In genomic region chr5:104178066-104178465, GRCh38 we compare ENCODE assay signal across 27 cellular contexts.
"Had no signal": no experiment of that assay in that cellular context is flagged by ENCODE, and none has a peak within 500 bp of the region (broad histone marks: within the 10 kb centered on the region; RNA-seq: fewer than 3 reads in every experiment).

No MANE protein-coding gene starts in this region.

- H3K27me3 Mint-ChIP-seq: activated CD4-positive, alpha-beta T cell treated with anti-CD3 and anti-CD28 coated beads, Interleukin-2, amount 10 ng/mL, durations not matched to agents 24 days and 14 days; activated CD8-positive, alpha-beta memory T cell treated with anti-CD3 and anti-CD28 coated beads, Interleukin-2, amount 10 ng/mL, durations not matched to agents 7 days and 5 days; activated naive CD4-positive, alpha-beta T cell treated with anti-CD3 and anti-CD28 coated beads, Interleukin-2, amount 50 U/mL, for 24 hours; activated T-cell treated with anti-CD3 and anti-CD28 coated beads, Interleukin-2, amount 50 U/mL, for 24 hours; T-helper 17 cell had no signal

- H3K36me3 ChIP-seq: Peyer's patch, SJSA1 had no signal

- H3K27ac ChIP-seq: Peyer's patch, SJSA1 had no signal

- H3K9me3 Mint-ChIP-seq: activated naive CD4-positive, alpha-beta T cell treated with anti-CD3 and anti-CD28 coated beads, Interleukin-2, amount 50 U/mL, for 24 hours had no signal

- ATAC-seq: activated CD8-positive, alpha-beta memory T cell treated with anti-CD3 and anti-CD28 coated beads, Interleukin-2, amount 10 ng/mL, durations not matched to agents 7 days and 5 days; SK-N-SH treated with all-trans-retinoic acid at 6 μM for 48 hours; T-helper 17 cell had no signal

- H3K27me3 ChIP-seq: Peyer's patch, SJSA1 had no signal

- H3K9me3 ChIP-seq: Peyer's patch, SJSA1 had no signal

- H3K4me1 ChIP-seq: Peyer's patch, SJSA1 had no signal

- H3K27ac Mint-ChIP-seq: activated CD4-positive, alpha-beta T cell treated with anti-CD3 and anti-CD28 coated beads, Interleukin-2, amount 10 ng/mL, durations not matched to agents 24 days and 14 days; activated CD8-positive, alpha-beta memory T cell treated with anti-CD3 and anti-CD28 coated beads, Interleukin-2, amount 10 ng/mL, durations not matched to agents 7 days and 5 days; activated naive CD4-positive, alpha-beta T cell treated with anti-CD3 and anti-CD28 coated beads, Interleukin-2, amount 50 U/mL, for 24 hours; activated T-cell treated with anti-CD3 and anti-CD28 coated beads, Interleukin-2, amount 50 U/mL, for 24 hours; activated T-helper 1 cell treated with anti-CD3 and anti-CD28 coated beads, Interleukin-12 subunit alpha, Interleukin-12 subunit beta, Interleukin-2, Interleukin-4 antibody, amounts not matched to agents 30 ng/mL and 10 ng/mL and 1 ng/mL, durations not matched to agents 14 hours and 24 hours and 36 hours; T-helper 17 cell; WTC11 had no signal

- H3K36me3 Mint-ChIP-seq: activated CD8-positive, alpha-beta memory T cell treated with anti-CD3 and anti-CD28 coated beads, Interleukin-2, amount 10 ng/mL, durations not matched to agents 7 days and 5 days; activated naive CD4-positive, alpha-beta T cell treated with anti-CD3 and anti-CD28 coated beads, Interleukin-2, amount 50 U/mL, for 24 hours had no signal

- DNase-seq: activated CD4-positive, alpha-beta T cell treated with anti-CD3 and anti-CD28 coated beads, Interleukin-2, amount 10 ng/mL, durations not matched to agents 24 days and 14 days; activated CD4-positive, alpha-beta T cell treated with anti-CD3 and anti-CD28 coated beads, Interleukin-2, amount 50 U/mL, for 48 hours; activated CD4-positive, CD25-positive, alpha-beta regulatory T cell treated with anti-CD3 and anti-CD28 coated beads, Interleukin-2, amount 50 U/mL, for 72 hours; activated CD8-positive, alpha-beta memory T cell treated with anti-CD3 and anti-CD28 coated beads, Interleukin-2, amount 10 ng/mL, durations not matched to agents 7 days and 5 days; activated effector memory CD4-positive, alpha-beta T cell treated with Interleukin-2 at 50 U/mL for 16 hours; activated naive CD4-positive, alpha-beta T cell; activated T-cell treated with anti-CD3 and anti-CD28 coated beads, Interleukin-2, amount 50 U/mL, for 24 hours; aorta; central memory CD4-positive, alpha-beta T cell; Kasumi-1; NCI-H1092; NCI-H1417; NCI-H1930; NCI-H2171 treated with DMSO at 0.1 percent for 48 hours; NCI-H226; NCI-H526; NCI-H774; OCI-M1; Peyer's patch; SHP77; T-helper 17 cell; T-helper 9 cell had no signal

- H3K4me1 Mint-ChIP-seq: activated CD4-positive, alpha-beta T cell treated with anti-CD3 and anti-CD28 coated beads, Interleukin-2, amount 10 ng/mL, durations not matched to agents 24 days and 14 days; activated CD8-positive, alpha-beta memory T cell treated with anti-CD3 and anti-CD28 coated beads, Interleukin-2, amount 10 ng/mL, durations not matched to agents 7 days and 5 days; activated naive CD4-positive, alpha-beta T cell treated with anti-CD3 and anti-CD28 coated beads, Interleukin-2, amount 50 U/mL, for 24 hours; T-helper 17 cell; WTC11 had no signal

- H3K4me3 Mint-ChIP-seq: activated CD4-positive, alpha-beta T cell treated with anti-CD3 and anti-CD28 coated beads, Interleukin-2, amount 10 ng/mL, durations not matched to agents 24 days and 14 days; activated CD8-positive, alpha-beta memory T cell treated with anti-CD3 and anti-CD28 coated beads, Interleukin-2, amount 10 ng/mL, durations not matched to agents 7 days and 5 days; activated naive CD4-positive, alpha-beta T cell treated with anti-CD3 and anti-CD28 coated beads, Interleukin-2, amount 50 U/mL, for 24 hours; activated T-cell treated with anti-CD3 and anti-CD28 coated beads, Interleukin-2, amount 50 U/mL, for 24 hours; activated T-helper 1 cell treated with anti-CD3 and anti-CD28 coated beads, Interleukin-12 subunit alpha, Interleukin-12 subunit beta, Interleukin-2, Interleukin-4 antibody, amounts not matched to agents 30 ng/mL and 10 ng/mL and 1 ng/mL, durations not matched to agents 14 hours and 24 hours and 36 hours; T-helper 17 cell; WTC11 had no signal

- H3K4me3 ChIP-seq: Peyer's patch, SJSA1 had no signal
